28 cellular contexts compared by ENCODE assay signal in genomic region chr20:5663396-5663795, GRCh38.
"Had no signal": no experiment of that assay in that cellular context is flagged by ENCODE, and none has a peak within 500 bp of the region (broad histone marks: within the 10 kb centered on the region; RNA-seq: fewer than 3 reads in every experiment).

No MANE protein-coding gene starts in this region.

- H3K9me3 ChIP-seq: adrenal gland, body of pancreas, gastrocnemius medialis, psoas muscle, tibial nerve had no signal

- FAIRE-seq: colon, endometrium, keratinocyte had no signal

- H3K79me2 ChIP-seq: parathyroid adenoma had no signal

- DNase-seq: activated CD4-positive, alpha-beta T cell treated with anti-CD3 and anti-CD28 coated beads for 4 hours; activated CD4-positive, alpha-beta T cell treated with anti-CD3 and anti-CD28 coated beads, Interleukin-2, amount 50 U/mL, for 4 hours; activated effector memory CD4-positive, alpha-beta T cell treated with Interleukin-2 at 50 U/mL for 16 hours; activated naive CD4-positive, alpha-beta T cell treated with anti-CD3 and anti-CD28 coated beads for 36 hours; activated naive CD8-positive, alpha-beta T cell treated with anti-CD3 and anti-CD28 coated beads for 36 hours; adrenal gland; aorta; body of pancreas; effector CD8-positive, alpha-beta T cell; gastrocnemius medialis; hippocampal formation; left cardiac atrium; left ventricle myocardium superior; naive B cell; nucleus accumbens; psoas muscle; stimulated activated CD4-positive, alpha-beta T cell treated with anti-CD3 and anti-CD28 coated beads, Interleukin-15, amount 100 ng/mL, for 24 hours; stimulated activated CD4-positive, alpha-beta T cell treated with anti-CD3 and anti-CD28 coated beads, Interleukin-2, amount 100 ng/mL, for 24 hours; stimulated activated naive CD4-positive, alpha-beta T cell treated with Interleukin-2 at 50 U/mL for 16 hours had no signal

- H3K4me2 ChIP-seq: smooth muscle cell had no signal

- H3K27ac Mint-ChIP-seq: activated naive CD4-positive, alpha-beta T cell treated with anti-CD3 and anti-CD28 coated beads for 36 hours; activated naive CD8-positive, alpha-beta T cell treated with anti-CD3 and anti-CD28 coated beads for 36 hours had no signal

- ATAC-seq: body of pancreas, gastrocnemius medialis, left cardiac atrium, left ventricle myocardium superior, psoas muscle had no signal

- H3K4me3 ChIP-seq: adrenal gland, body of pancreas, gastrocnemius medialis, psoas muscle, smooth muscle cell, tibial nerve had no signal

- H3K4me3 Mint-ChIP-seq: activated naive CD4-positive, alpha-beta T cell treated with anti-CD3 and anti-CD28 coated beads for 36 hours; activated naive CD8-positive, alpha-beta T cell treated with anti-CD3 and anti-CD28 coated beads for 36 hours; mesothelial cell of epicardium; naive B cell had no signal

- H3K36me3 Mint-ChIP-seq: activated naive CD8-positive, alpha-beta T cell treated with anti-CD3 and anti-CD28 coated beads for 36 hours; mesothelial cell of epicardium; naive B cell had no signal

- H3K9me3 Mint-ChIP-seq: activated naive CD4-positive, alpha-beta T cell treated with anti-CD3 and anti-CD28 coated beads for 36 hours; activated naive CD8-positive, alpha-beta T cell treated with anti-CD3 and anti-CD28 coated beads for 36 hours; mesothelial cell of epicardium; naive B cell had no signal

- H3K27ac ChIP-seq: adrenal gland, body of pancreas, epithelial cell of prostate, gastrocnemius medialis, parathyroid adenoma, psoas muscle, tibial nerve, VCaP had no signal

- H3K27me3 Mint-ChIP-seq: activated naive CD8-positive, alpha-beta T cell treated with anti-CD3 and anti-CD28 coated beads for 36 hours; naive B cell had no signal

- H2AFZ ChIP-seq: parathyroid adenoma had no signal

- H3K9ac ChIP-seq: parathyroid adenoma had no signal

- H3K27me3 ChIP-seq: adrenal gland, body of pancreas, gastrocnemius medialis, tibial nerve had no signal

- H3K36me3 ChIP-seq: adrenal gland, gastrocnemius medialis, tibial nerve had no signal
